Comparison of ENCODE assay signal across 11 cellular contexts in genomic region chr7:106779877-106780276, GRCh38.
A peak's percentile ranks its signal among the peaks of the same experiment; 100 is the strongest.
DNase-seq lines count a peak whose midpoint lies in the region; ATAC-seq and TF ChIP-seq lines count a peak whose summit lies in the region.
"Had no signal": no experiment of that assay in that cellular context is flagged by ENCODE, and none has a peak within 500 bp of the region (broad histone marks: within the 10 kb centered on the region; RNA-seq: fewer than 3 reads in every experiment).

No MANE protein-coding gene starts in this region.

- H3K9me2 ChIP-seq in HCT116 (ENCODE audit: insufficient read depth), result no peaks in the 10 kb centered on the region

- H3K4me3 ChIP-seq in HCT116 (replicated peaks in 1 of 2; ENCODE audit: low read depth in 1 of 2, low read length in 2 of 2) (no peak overlapping the region), lower lobe of right lung (no peak overlapping the region)
- H3K4me3 ChIP-seq: heart right ventricle had no signal

- BruUV-seq in HCT116 (replicated peaks; lab: Mats Ljungman, UMichigan), result no TSS peak

- no peak for TF ChIP-seq POLR2A in HCT116 (IDR thresholded peaks at IDR 0.05; ENCODE audit: borderline replicate concordance, extremely low read depth, insufficient read depth, insufficient read length)

- no peaks in the 10 kb centered on the region for H3K79me2 ChIP-seq in HCT116 (ENCODE audit: insufficient read depth, low read length)

- POLR2A ChIA-PET in HCT116 (lab: Charles Lee) (interaction anchor here (1.5 to 1.6 kb wide), 2 partner anchors 13 to 237 kb away, joined by 3 to 5 read pairs; no protein-coding TSS in a partner anchor), GM10248 (lab: Yijun Ruan, JAX) (no interaction called here)

- peak overlapping the region; percentile 50 for H3K4me2 ChIP-seq in HCT116 (ENCODE audit: low read length)

- ATAC-seq in HCT116 (peak; percentile 83), lower lobe of right lung (peak; percentile 49 to 58), GM19455 (IDR thresholded peaks at IDR 0.05; ENCODE audit: unreplicated experiment) (no peak)

- peak; percentile 83 for DNase-seq in DMS53 treated with DMSO at 0.1 percent for 48 hours (lab: John Stamatoyannopoulos, UW; ENCODE audit: unreplicated experiment)
- peak; percentile 59 for DNase-seq in HCT116 (ENCODE audit: low read depth, low spot score)
- peak; percentile 17 to 38 for DNase-seq in SW 1271 (lab: John Stamatoyannopoulos, UW)
- DNase-seq in lower lobe of right lung, result no peak
- DNase-seq in T1000 (lab: John Stamatoyannopoulos, UW), result no peak
- no peak for DNase-seq in NCI-H524 treated with DMSO at 0.1 percent for 48 hours (lab: John Stamatoyannopoulos, UW)
- no peak for DNase-seq in GM10248 (ENCODE audit: extremely low spot score)
- DNase-seq: activated CD4-positive, alpha-beta T cell treated with anti-CD3 and anti-CD28 coated beads for 1 hour; heart right ventricle; NCI-H2029 had no signal

- no peak overlapping the region for H2AFZ ChIP-seq in HCT116 (ENCODE audit: low read depth, low read length, poor library complexity, severe bottlenecking)

- H3K27me3 ChIP-seq in HCT116 (ENCODE audit: insufficient read depth, low read length) (no peaks in the 10 kb centered on the region), lower lobe of right lung (ENCODE audit: low read depth) (no peaks in the 10 kb centered on the region)
- H3K27me3 ChIP-seq: heart right ventricle had no signal

- H4K20me1 ChIP-seq in HCT116 (ENCODE audit: insufficient read depth), result no peaks in the 10 kb centered on the region

- intact Hi-C loops in HCT116 (cut with micrococcal nuclease) (loop anchor here (1.0 to 5.0 kb wide), 2 partner anchors 238 to 603 kb away; no protein-coding TSS in a partner anchor), lower lobe of right lung (cut with DNase I) (no loop called here)

- RAD21 ChIA-PET in HCT116 (lab: Charles Lee; ENCODE audit: low non-redundant PET in 1 of 2, low total read pairs in 2 of 2, uncharacterized antibody in 2 of 2, unreplicated experiment in 2 of 2), result interaction anchor here (1.0 to 1.6 kb wide), 4 partner anchors 44 to 603 kb away, joined by 3 to 5 read pairs (median 3); no protein-coding TSS in a partner anchor

- peak overlapping the region; percentile 6; the same call in 1 of the 2 replicates for H3K27ac ChIP-seq in HCT116 (ENCODE audit: low read depth, low read length)
- H3K27ac ChIP-seq in lower lobe of right lung, result no peak overlapping the region
- H3K27ac ChIP-seq: heart right ventricle had no signal

- H3K36me3 ChIP-seq in HCT116 (ENCODE audit: control insufficient read depth in 1 of 2, insufficient read depth in 2 of 2, low read length in 2 of 2) (no peaks in the 10 kb centered on the region), lower lobe of right lung (no peaks in the 10 kb centered on the region)
- H3K36me3 ChIP-seq: heart right ventricle had no signal

- TF ChIP-seq RAD21 in HCT116 (IDR thresholded peaks at IDR 0.05; ENCODE audit: low read depth), result peak; percentile 79

- TF ChIP-seq CTCF in HCT116 (IDR thresholded peaks at IDR 0.05 in 2 of 3, conservative IDR thresholded peaks at IDR 0.05 in 1 of 3; ENCODE audit: borderline replicate concordance in 1 of 3, insufficient read depth in 1 of 3, low read depth in 2 of 3, low read length in 2 of 3), result peak; percentile 58 to 66 (median 64); a peak in 5 of 6 replicates
- TF ChIP-seq CTCF in lower lobe of right lung (IDR thresholded peaks at IDR 0.05), result no peak
- no peak for TF ChIP-seq CTCF in GM10248 (IDR thresholded peaks at IDR 0.05; ENCODE audit: control extremely low read depth, extremely low read depth, low read depth, missing control alignments)

- CTCF ChIA-PET in HCT116 (lab: Charles Lee) (interaction anchor here (0.8 to 2.6 kb wide), 8 partner anchors 13 to 603 kb away, joined by 3 to 22 read pairs (median 8); partner anchors contain the start of gene CCDC71L), GM10248 (lab: Yijun Ruan, JAX) (interaction anchor here (0.8 to 2.3 kb wide), 8 partner anchors 11 to 603 kb away, joined by 3 to 10 read pairs (median 4); no protein-coding TSS in a partner anchor)

- peak overlapping the region; percentile 37 for H3K9ac ChIP-seq in HCT116 (ENCODE audit: low read length)

- H3K4me1 ChIP-seq in HCT116 (ENCODE audit: control insufficient read depth in 1 of 2, insufficient read depth in 2 of 2, low read length in 2 of 2), result peaks cover 23 to 63% of the 10 kb centered on the region in 2 experiments
- no peaks in the 10 kb centered on the region for H3K4me1 ChIP-seq in lower lobe of right lung

- H3K9me3 ChIP-seq in HCT116 (ENCODE audit: control insufficient read depth in 1 of 2, insufficient read depth in 1 of 2, low read depth in 1 of 2, low read length in 2 of 2), result no peaks in the 10 kb centered on the region
- no peaks in the 10 kb centered on the region for H3K9me3 ChIP-seq in lower lobe of right lung
- H3K9me3 ChIP-seq: heart right ventricle had no signal

TF ChIP-seq in HCT116, 20 proteins besides CTCF, POLR2A, EP300 and RAD21:
- TF ChIP-seq CEBPB (IDR thresholded peaks at IDR 0.05; ENCODE audit: low read depth) (no peak), CBX3 (IDR thresholded peaks at IDR 0.05; ENCODE audit: low read depth) (peak; percentile 81), MAX (IDR thresholded peaks at IDR 0.05) (peak; percentile 76), YY1 (IDR thresholded peaks at IDR 0.05; ENCODE audit: extremely low read depth, insufficient replicate concordance, low read depth, low read length) (peak; percentile 49), SP1 (IDR thresholded peaks at IDR 0.05; ENCODE audit: low read depth) (peak; percentile 23; the same call in 1 of the 2 replicates), POLR2AphosphoS5 (IDR thresholded peaks at IDR 0.05; ENCODE audit: low read depth, low read length) (0 out of 2 replicates have a peak, but pooled peaks have one; percentile 21), ZFX (IDR thresholded peaks at IDR 0.05) (no peak)
- TF ChIP-seq, protein P1, sequence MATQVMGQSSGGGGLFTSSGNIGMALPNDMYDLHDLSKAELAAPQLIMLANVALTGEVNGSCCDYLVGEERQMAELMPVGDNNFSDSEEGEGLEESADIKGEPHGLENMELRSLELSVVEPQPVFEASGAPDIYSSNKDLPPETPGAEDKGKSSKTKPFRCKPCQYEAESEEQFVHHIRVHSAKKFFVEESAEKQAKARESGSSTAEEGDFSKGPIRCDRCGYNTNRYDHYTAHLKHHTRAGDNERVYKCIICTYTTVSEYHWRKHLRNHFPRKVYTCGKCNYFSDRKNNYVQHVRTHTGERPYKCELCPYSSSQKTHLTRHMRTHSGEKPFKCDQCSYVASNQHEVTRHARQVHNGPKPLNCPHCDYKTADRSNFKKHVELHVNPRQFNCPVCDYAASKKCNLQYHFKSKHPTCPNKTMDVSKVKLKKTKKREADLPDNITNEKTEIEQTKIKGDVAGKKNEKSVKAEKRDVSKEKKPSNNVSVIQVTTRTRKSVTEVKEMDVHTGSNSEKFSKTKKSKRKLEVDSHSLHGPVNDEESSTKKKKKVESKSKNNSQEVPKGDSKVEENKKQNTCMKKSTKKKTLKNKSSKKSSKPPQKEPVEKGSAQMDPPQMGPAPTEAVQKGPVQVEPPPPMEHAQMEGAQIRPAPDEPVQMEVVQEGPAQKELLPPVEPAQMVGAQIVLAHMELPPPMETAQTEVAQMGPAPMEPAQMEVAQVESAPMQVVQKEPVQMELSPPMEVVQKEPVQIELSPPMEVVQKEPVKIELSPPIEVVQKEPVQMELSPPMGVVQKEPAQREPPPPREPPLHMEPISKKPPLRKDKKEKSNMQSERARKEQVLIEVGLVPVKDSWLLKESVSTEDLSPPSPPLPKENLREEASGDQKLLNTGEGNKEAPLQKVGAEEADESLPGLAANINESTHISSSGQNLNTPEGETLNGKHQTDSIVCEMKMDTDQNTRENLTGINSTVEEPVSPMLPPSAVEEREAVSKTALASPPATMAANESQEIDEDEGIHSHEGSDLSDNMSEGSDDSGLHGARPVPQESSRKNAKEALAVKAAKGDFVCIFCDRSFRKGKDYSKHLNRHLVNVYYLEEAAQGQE (IDR thresholded peaks at IDR 0.05; ENCODE audit: low read depth), result no peak
- TF ChIP-seq, protein P2, sequence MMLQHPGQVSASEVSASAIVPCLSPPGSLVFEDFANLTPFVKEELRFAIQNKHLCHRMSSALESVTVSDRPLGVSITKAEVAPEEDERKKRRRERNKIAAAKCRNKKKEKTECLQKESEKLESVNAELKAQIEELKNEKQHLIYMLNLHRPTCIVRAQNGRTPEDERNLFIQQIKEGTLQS (IDR thresholded peaks at IDR 0.05), result no peak

Comparison
In these comparisons a context has a peak if more than half of its experiments do, and no peak if none do; other contexts are left out.
1. DNase-seq: peak in DMS53 treated with DMSO at 0.1 percent for 48 hours (single experiment), HCT116 (single experiment) and SW 1271 (2 of 2); none in lower lobe of right lung (single experiment), T1000 (single experiment), NCI-H524 treated with DMSO at 0.1 percent for 48 hours (single experiment) and GM10248 (single experiment).
2. CTCF ChIP-seq: peak in HCT116 (3 of 3); none in lower lobe of right lung (single experiment) and GM10248 (single experiment).